ENCODE assay signal across 8 cellular contexts in genomic region chr21:33588485-33589335, GRCh38. TPM values are rescaled to one million over a fixed set of nuclear protein-coding genes. Genes with fewer than 3 reads are reported as not detected.
DNase-seq lines count a peak whose midpoint lies in the region; ATAC-seq, FAIRE-seq and TF ChIP-seq lines count a peak whose summit lies in the region.

Gene DONSON, minus strand, starts transcription at chr21:33588684. Its CDS starts 43 bp downstream, at chr21:33588641.

- peak within 1 kb of the TSS; percentile 89 for H3K27ac ChIP-seq in HepG2 (ENCODE audit: extremely low read length, insufficient read depth, low read length)

- H3K79me2 ChIP-seq in HepG2 (ENCODE audit: insufficient read depth, low read length) = peaks cover 38% of the 10 kb centered on the region

- DNase-seq in CD14-positive monocyte (ENCODE audit: low spot score) = peak; percentile 84
- DNase-seq in NCI-H748 (lab: John Stamatoyannopoulos, UW; ENCODE audit: unreplicated experiment) = peak; percentile 84
- peak; percentile 74 to 77 for DNase-seq in activated CD4-positive, alpha-beta T cell treated with anti-CD3 and anti-CD28 coated beads, Interleukin-2, amount 50 U/mL, for 4 hours
- DNase-seq in dermis blood vessel endothelial cell = peak; percentile 90
- DNase-seq in HepG2 (ENCODE audit: low spot score) = peak; percentile 89
- DNase-seq in stimulated activated CD4-positive, alpha-beta T cell treated with anti-CD3 and anti-CD28 coated beads, Interleukin-4, amount 100 ng/mL, for 1 hour = peak; percentile 87

- TF ChIP-seq CTCF in CD14-positive monocyte (IDR thresholded peaks at IDR 0.05) (no peak), HepG2 (CRISPR knock-in tag; IDR thresholded peaks at IDR 0.05) (no peak)

- intact Hi-C loops in CD14-positive monocyte (cut with micrococcal nuclease) = loop anchor here (2.0 to 5.0 kb wide), 4 partner anchors 46 to 108 kb away; partner anchors contain the start of genes CRYZL1 (in 1 of the 2), GART (in 1 of the 2), ITSN1 (in 1 of the 2) and SON (in 1 of the 2)
- intact Hi-C loops in HepG2 (cut with micrococcal nuclease; ENCODE audit: unreplicated experiment) = loop anchor here (5.0 kb wide), 1 partner anchor 46 kb away; the partner anchor contains the start of genes GART and SON

- H3K27ac Mint-ChIP-seq in CD14-positive monocyte = peak within 1 kb of the TSS; percentile 83 to 92 (median 91)

- H2AFZ ChIP-seq in HepG2 (ENCODE audit: low read length) = no peak within 1 kb of the TSS

- H3K4me1 Mint-ChIP-seq in CD14-positive monocyte = peaks cover 18% of the 10 kb centered on the region

- CTCF ChIA-PET in HepG2 (lab: Yijun Ruan, JAX; ENCODE audit: low intra/inter-chr PET ratio, low total read pairs) = interaction anchor here (1.2 kb wide), 1 partner anchor 17 kb away, joined by 3 read pairs; no protein-coding TSS in a partner anchor

- peaks cover 0 to 12% of the 10 kb centered on the region in 2 experiments; a peak in 1 of 5 replicates for H3K36me3 ChIP-seq in HepG2 (replicated peaks in 1 of 2; ENCODE audit: control insufficient read depth in 1 of 2, insufficient read depth in 2 of 2, low read length in 2 of 2)

- H3K9me3 Mint-ChIP-seq in CD14-positive monocyte = no peaks in the 10 kb centered on the region

- TF ChIP-seq POLR2A in HepG2 (IDR thresholded peaks at IDR 0.05; ENCODE audit: insufficient read depth in 1 of 2, low read depth in 2 of 2, low read length in 2 of 2) = peak; percentile 70 to 82

- H3K4me3 ChIP-seq in HepG2 (replicated peaks in 1 of 3; ENCODE audit: insufficient read depth in 1 of 3, low read depth in 2 of 3, low read length in 3 of 3) = peak within 1 kb of the TSS; percentile 96 to 97 (median 97)

- peaks cover 35% of the 10 kb centered on the region for H3K4me1 ChIP-seq in HepG2 (ENCODE audit: insufficient read depth, low read length)

- H3K9ac ChIP-seq in HepG2 (ENCODE audit: insufficient read depth, low read depth, low read length) = peak within 1 kb of the TSS; percentile 98

- POLR2A ChIA-PET in HepG2 (lab: Yijun Ruan, JAX) = interaction anchor here (0.6 to 2.0 kb wide), 21 partner anchors 9 to 861 kb away, joined by 3 to 19 read pairs (median 5); partner anchors contain the start of genes DNAJC28, GART, IFNAR1 and SON

- peak; percentile 89 for ATAC-seq in GM19328 (IDR thresholded peaks at IDR 0.05; ENCODE audit: unreplicated experiment)
- ATAC-seq in HG03469 (IDR thresholded peaks at IDR 0.05; ENCODE audit: unreplicated experiment) = peak; percentile 67
- ATAC-seq in HepG2 = peak; percentile 97

- peak within 1 kb of the TSS; percentile 92 to 98 for H3K4me3 Mint-ChIP-seq in CD14-positive monocyte

- no peaks in the 10 kb centered on the region; a peak in 1 of 5 replicates for H3K27me3 ChIP-seq in HepG2 (ENCODE audit: control insufficient read depth in 1 of 2, insufficient read depth in 2 of 2, low read length in 2 of 2)

- peaks cover 0 to 2% (median 0%) of the 10 kb centered on the region in 3 donors for H3K27me3 Mint-ChIP-seq in CD14-positive monocyte (ENCODE audit: low read depth in 3 of 3)

- peak; percentile 47; the same call in 1 of the 2 replicates for TF ChIP-seq RAD21 in HepG2 (CRISPR knock-in tag; IDR thresholded peaks at IDR 0.05)

- 3% methylated on average over 24 of the region's 78 CpGs for WGBS in HepG2 (ENCODE audit: low lambda C conversion rate)

- peak; percentile 72 for FAIRE-seq in HepG2 (lab: Jason Lieb, UNC)

- TSS peak; percentile 97 for BruUV-seq in HepG2 (replicated peaks; lab: Mats Ljungman, UMichigan)

- peak within 1 kb of the TSS; percentile 97 for H3K4me2 ChIP-seq in HepG2 (ENCODE audit: low read depth, low read length)

- H4K20me1 ChIP-seq in HepG2 (ENCODE audit: insufficient read depth, low read length) = no peaks in the 10 kb centered on the region

- in situ Hi-C loops in HepG2 (cut with HindIII; ENCODE audit: extremely low pct_ligation_motif_present, low pct_unique_long_range_greater_than_20kb) = no loop called here

- no peaks in the 10 kb centered on the region for H3K9me3 ChIP-seq in HepG2 (ENCODE audit: low read length)

- peaks cover 4 to 11% of the 10 kb centered on the region in 2 donors for H3K36me3 Mint-ChIP-seq in CD14-positive monocyte

- 0 out of 4 replicates have a peak, but pooled peaks of 1 of the 2 experiments have one; percentile 30 for TF ChIP-seq EP300 in HepG2 (IDR thresholded peaks at IDR 0.05; ENCODE audit: low read depth in 2 of 2, low read length in 2 of 2)
- no peak for TF ChIP-seq EP300 in HepG2 (CRISPR knock-in tag; IDR thresholded peaks at IDR 0.05; ENCODE audit: borderline replicate concordance)

TF ChIP-seq in HepG2, 621 proteins besides CTCF, POLR2A, EP300 and RAD21 (continues in another document):
- TF ChIP-seq TRIM22 (IDR thresholded peaks at IDR 0.05) (no peak), ZNF33A (CRISPR knock-in tag; IDR thresholded peaks at IDR 0.05; ENCODE audit: borderline replicate concordance) (no peak), ZNF672 (CRISPR knock-in tag; IDR thresholded peaks at IDR 0.05) (no peak), RXRB (CRISPR knock-in tag; IDR thresholded peaks at IDR 0.05; ENCODE audit: borderline replicate concordance) (peak; percentile 86), SP2 (CRISPR knock-in tag; IDR thresholded peaks at IDR 0.05) (no peak), ZNF468 (CRISPR knock-in tag; IDR thresholded peaks at IDR 0.05) (no peak), RARG (CRISPR knock-in tag; IDR thresholded peaks at IDR 0.05; ENCODE audit: low read depth) (no peak)
- TF ChIP-seq, protein P1, sequence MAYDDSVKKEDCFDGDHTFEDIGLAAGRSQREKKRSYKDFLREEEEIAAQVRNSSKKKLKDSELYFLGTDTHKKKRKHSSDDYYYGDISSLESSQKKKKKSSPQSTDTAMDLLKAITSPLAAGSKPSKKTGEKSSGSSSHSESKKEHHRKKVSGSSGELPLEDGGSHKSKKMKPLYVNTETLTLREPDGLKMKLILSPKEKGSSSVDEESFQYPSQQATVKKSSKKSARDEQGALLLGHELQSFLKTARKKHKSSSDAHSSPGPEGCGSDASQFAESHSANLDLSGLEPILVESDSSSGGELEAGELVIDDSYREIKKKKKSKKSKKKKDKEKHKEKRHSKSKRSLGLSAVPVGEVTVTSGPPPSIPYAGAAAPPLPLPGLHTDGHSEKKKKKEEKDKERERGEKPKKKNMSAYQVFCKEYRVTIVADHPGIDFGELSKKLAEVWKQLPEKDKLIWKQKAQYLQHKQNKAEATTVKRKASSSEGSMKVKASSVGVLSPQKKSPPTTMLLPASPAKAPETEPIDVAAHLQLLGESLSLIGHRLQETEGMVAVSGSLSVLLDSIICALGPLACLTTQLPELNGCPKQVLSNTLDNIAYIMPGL (CRISPR knock-in tag; IDR thresholded peaks at IDR 0.05; ENCODE audit: borderline replicate concordance in 1 of 2, low read depth in 1 of 2) = no peak; a peak in 1 of 4 replicates
- TF ChIP-seq, protein P2, sequence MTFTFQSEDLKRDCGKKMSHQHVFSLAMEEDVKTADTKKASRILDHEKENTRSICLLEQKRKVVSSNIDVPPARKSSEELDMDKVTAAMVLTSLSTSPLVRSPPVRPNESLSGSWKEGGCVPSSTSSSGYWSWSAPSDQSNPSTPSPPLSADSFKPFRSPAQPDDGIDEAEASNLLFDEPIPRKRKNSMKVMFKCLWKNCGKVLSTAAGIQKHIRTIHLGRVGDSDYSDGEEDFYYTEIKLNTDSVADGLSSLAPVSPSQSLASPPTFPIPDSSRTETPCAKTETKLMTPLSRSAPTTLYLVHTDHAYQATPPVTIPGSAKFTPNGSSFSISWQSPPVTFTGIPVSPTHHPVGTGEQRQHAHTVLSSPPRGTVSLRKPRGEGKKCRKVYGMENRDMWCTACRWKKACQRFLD (CRISPR knock-in tag; IDR thresholded peaks at IDR 0.05; ENCODE audit: borderline replicate concordance) = 0 out of 2 replicates have a peak, but pooled peaks have one; percentile 40

RNA-seq across cellular contexts. Expression of gene DONSON, which starts in this region (rescaled TPM):
- 1 to 10 TPM in 1 of 2 donors, under 1 TPM in 1; 0.94 to 1.5 TPM for polyA plus RNA-seq in CD14-positive monocyte
- 9.2 and 18.6 TPM in 2 replicates for total RNA-seq in dermis blood vessel endothelial cell
- 60.8 and 63.6 TPM in 2 replicates for total RNA-seq in HepG2 (2016; rRNA removed; fragmentation: Illumina TruSeq; extraction: Trizol)
- total RNA-seq in HepG2 (2016; cell fraction: cytosol; rRNA removed; fragmentation: Illumina TruSeq; extraction: Trizol; ENCODE audit: low read depth) = 19.3 and 25.7 TPM in 2 replicates
- total RNA-seq in HepG2 (2016; cell fraction: insoluble cytoplasmic fraction; rRNA removed; fragmentation: Illumina TruSeq; extraction: Trizol) = 63.7 and 64.8 TPM in 2 replicates
- 39.0 and 44.1 TPM in 2 replicates for total RNA-seq in HepG2 (2016; cell fraction: membrane; rRNA removed; fragmentation: Illumina TruSeq; extraction: Trizol)
- 49.7 and 57.4 TPM in 2 replicates for total RNA-seq in HepG2 (2016; cell fraction: nucleus; rRNA removed; fragmentation: Illumina TruSeq; extraction: Trizol)
- polyA plus RNA-seq in HepG2 (2011; rRNA removed) = 23.8 and 35.4 TPM in 2 replicates
- polyA plus RNA-seq in HepG2 (2011; cell fraction: cytosol; rRNA removed) = 14.5 and 16.8 TPM in 2 replicates
- 32.1 and 34.6 TPM in 2 replicates for polyA plus RNA-seq in HepG2 (2011; cell fraction: nucleus; rRNA removed)
- polyA plus RNA-seq in HepG2 (2012) = 27.0 and 35.7 TPM in 2 replicates
- 14.8 and 16.8 TPM in 2 replicates for polyA plus RNA-seq in HepG2 (2016; cell fraction: cytosol; fragmentation: Illumina TruSeq; extraction: Trizol; ENCODE audit: low read depth)
- 70.4 and 76.8 TPM in 2 replicates for polyA plus RNA-seq in HepG2 (2016; cell fraction: insoluble cytoplasmic fraction; fragmentation: Illumina TruSeq; extraction: Trizol; ENCODE audit: low read depth)
- 27.4 and 32.3 TPM in 2 replicates for polyA plus RNA-seq in HepG2 (2016; cell fraction: membrane; fragmentation: Illumina TruSeq; extraction: Trizol; ENCODE audit: low read depth)
- polyA plus RNA-seq in HepG2 (2016; cell fraction: nucleus; fragmentation: Illumina TruSeq; extraction: Trizol; ENCODE audit: insufficient read depth, low read depth) = 91.6 and 102 TPM in 2 replicates
- polyA minus RNA-seq in HepG2 (2011; rRNA and poly(A)+ RNA removed; ENCODE audit: low replicate concordance) = 21.0 and 36.0 TPM in 2 replicates
- polyA minus RNA-seq in HepG2 (2011; cell fraction: cytosol; rRNA and poly(A)+ RNA removed) = 14.6 and 17.7 TPM in 2 replicates
- 23.7 and 27.5 TPM in 2 replicates for polyA minus RNA-seq in HepG2 (2011; cell fraction: nucleus; rRNA and poly(A)+ RNA removed)

Comparison
In these comparisons a context has a peak if more than half of its experiments do, and no peak if none do; other contexts are left out.
1. Peak in every context shown above with its lines: DNase-seq, ATAC-seq, H3K4me3 ChIP-seq and H3K27ac ChIP-seq.
2. RNA of gene DONSON (polyA plus RNA-seq): 14.5 to 102 TPM in HepG2; 0.94 to 1.5 TPM in CD14-positive monocyte; every median in the first group is over 4 times any median in the second.